1 cellular context compared by ENCODE assay signal in the genomic region with DNA sequence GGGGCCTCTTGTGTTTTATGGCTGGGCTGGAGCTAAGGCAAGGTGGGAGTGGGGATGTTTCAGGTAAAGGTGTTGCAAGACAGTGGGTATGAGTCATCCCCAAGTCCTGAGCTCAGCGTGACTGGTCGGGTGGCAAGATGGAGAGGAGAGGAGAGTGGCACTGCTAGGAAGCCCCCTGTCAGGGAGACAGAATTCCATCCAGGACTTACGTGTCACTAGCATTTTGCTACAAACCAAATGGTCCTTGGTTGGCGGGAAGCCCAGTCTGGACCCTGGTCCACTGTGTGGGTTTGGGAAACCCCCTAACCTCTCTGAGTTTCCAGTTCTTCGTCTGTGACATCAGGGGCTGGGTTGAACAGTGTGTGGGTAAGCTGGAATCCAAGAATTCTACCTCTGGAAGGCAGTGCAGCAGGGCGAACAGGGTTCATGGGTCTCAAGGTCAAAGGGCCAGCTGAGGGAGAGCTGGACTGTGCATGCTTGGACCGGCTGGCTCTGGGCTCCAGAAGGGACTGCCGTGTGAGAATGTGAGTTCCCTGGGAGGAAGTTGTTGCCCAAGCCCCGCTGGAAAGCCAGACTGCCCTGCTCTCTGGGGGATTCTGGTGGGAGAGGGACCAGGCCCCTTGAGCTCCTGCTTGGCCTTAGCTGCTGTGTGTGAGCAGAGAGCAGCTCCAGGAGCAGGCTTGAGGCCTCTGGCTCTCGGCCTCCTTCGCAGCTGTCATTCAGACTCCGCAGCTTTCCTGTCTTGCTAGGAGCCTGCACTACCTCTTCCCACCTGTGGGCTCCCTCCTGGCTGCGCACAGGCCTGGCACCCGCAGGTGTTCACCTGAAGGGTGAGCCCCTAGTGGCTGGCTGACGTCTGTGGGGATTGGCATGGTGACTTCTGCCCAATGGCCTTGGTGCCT.
TF ChIP-seq lines count a peak whose summit lies in the region.

No MANE protein-coding gene starts in this region.

TF ChIP-seq in HCT116, 20 proteins besides CTCF, POLR2A, EP300 and RAD21 (continued from another document):
- no peak for TF ChIP-seq SRF (IDR thresholded peaks at IDR 0.05; ENCODE audit: low read depth)
- no peak for TF ChIP-seq ELF1 (IDR thresholded peaks at IDR 0.05; ENCODE audit: borderline replicate concordance, low read depth)
- TF ChIP-seq, protein P1, sequence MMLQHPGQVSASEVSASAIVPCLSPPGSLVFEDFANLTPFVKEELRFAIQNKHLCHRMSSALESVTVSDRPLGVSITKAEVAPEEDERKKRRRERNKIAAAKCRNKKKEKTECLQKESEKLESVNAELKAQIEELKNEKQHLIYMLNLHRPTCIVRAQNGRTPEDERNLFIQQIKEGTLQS (IDR thresholded peaks at IDR 0.05): no peak
- no peak for TF ChIP-seq SIN3A (IDR thresholded peaks at IDR 0.05; ENCODE audit: low read depth)
- no peak for TF ChIP-seq SP1 (IDR thresholded peaks at IDR 0.05; ENCODE audit: low read depth)
- TF ChIP-seq YY1 (IDR thresholded peaks at IDR 0.05; ENCODE audit: extremely low read depth, insufficient replicate concordance, low read depth, low read length): peak; percentile 36
- no peak for TF ChIP-seq TCF7L2 (IDR thresholded peaks at IDR 0.05; ENCODE audit: borderline replicate concordance, extremely low read depth, insufficient read depth, insufficient read length)
- TF ChIP-seq, protein P2, sequence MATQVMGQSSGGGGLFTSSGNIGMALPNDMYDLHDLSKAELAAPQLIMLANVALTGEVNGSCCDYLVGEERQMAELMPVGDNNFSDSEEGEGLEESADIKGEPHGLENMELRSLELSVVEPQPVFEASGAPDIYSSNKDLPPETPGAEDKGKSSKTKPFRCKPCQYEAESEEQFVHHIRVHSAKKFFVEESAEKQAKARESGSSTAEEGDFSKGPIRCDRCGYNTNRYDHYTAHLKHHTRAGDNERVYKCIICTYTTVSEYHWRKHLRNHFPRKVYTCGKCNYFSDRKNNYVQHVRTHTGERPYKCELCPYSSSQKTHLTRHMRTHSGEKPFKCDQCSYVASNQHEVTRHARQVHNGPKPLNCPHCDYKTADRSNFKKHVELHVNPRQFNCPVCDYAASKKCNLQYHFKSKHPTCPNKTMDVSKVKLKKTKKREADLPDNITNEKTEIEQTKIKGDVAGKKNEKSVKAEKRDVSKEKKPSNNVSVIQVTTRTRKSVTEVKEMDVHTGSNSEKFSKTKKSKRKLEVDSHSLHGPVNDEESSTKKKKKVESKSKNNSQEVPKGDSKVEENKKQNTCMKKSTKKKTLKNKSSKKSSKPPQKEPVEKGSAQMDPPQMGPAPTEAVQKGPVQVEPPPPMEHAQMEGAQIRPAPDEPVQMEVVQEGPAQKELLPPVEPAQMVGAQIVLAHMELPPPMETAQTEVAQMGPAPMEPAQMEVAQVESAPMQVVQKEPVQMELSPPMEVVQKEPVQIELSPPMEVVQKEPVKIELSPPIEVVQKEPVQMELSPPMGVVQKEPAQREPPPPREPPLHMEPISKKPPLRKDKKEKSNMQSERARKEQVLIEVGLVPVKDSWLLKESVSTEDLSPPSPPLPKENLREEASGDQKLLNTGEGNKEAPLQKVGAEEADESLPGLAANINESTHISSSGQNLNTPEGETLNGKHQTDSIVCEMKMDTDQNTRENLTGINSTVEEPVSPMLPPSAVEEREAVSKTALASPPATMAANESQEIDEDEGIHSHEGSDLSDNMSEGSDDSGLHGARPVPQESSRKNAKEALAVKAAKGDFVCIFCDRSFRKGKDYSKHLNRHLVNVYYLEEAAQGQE (IDR thresholded peaks at IDR 0.05; ENCODE audit: low read depth): no peak
- TF ChIP-seq, protein P3, sequence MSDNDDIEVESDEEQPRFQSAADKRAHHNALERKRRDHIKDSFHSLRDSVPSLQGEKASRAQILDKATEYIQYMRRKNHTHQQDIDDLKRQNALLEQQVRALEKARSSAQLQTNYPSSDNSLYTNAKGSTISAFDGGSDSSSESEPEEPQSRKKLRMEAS (IDR thresholded peaks at IDR 0.05): peak; percentile 76
- TF ChIP-seq EZH2 (IDR thresholded peaks at IDR 0.05): no peak
- peak; percentile 74; the same call in 1 of the 2 replicates for TF ChIP-seq CBX3 (IDR thresholded peaks at IDR 0.05; ENCODE audit: low read depth)
- TF ChIP-seq, protein P4, sequence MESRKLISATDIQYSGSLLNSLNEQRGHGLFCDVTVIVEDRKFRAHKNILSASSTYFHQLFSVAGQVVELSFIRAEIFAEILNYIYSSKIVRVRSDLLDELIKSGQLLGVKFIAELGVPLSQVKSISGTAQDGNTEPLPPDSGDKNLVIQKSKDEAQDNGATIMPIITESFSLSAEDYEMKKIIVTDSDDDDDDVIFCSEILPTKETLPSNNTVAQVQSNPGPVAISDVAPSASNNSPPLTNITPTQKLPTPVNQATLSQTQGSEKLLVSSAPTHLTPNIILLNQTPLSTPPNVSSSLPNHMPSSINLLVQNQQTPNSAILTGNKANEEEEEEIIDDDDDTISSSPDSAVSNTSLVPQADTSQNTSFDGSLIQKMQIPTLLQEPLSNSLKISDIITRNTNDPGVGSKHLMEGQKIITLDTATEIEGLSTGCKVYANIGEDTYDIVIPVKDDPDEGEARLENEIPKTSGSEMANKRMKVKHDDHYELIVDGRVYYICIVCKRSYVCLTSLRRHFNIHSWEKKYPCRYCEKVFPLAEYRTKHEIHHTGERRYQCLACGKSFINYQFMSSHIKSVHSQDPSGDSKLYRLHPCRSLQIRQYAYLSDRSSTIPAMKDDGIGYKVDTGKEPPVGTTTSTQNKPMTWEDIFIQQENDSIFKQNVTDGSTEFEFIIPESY (IDR thresholded peaks at IDR 0.05; ENCODE audit: extremely low read depth, insufficient replicate concordance, low read length): no peak
- TF ChIP-seq EGR1 (IDR thresholded peaks at IDR 0.05; ENCODE audit: low read depth): no peak
